ENCODE assay signal across 9 cellular contexts in genomic region chr20:10540636-10541493, GRCh38.
DNase-seq lines count a peak whose midpoint lies in the region; ATAC-seq, FAIRE-seq and TF ChIP-seq lines count a peak whose summit lies in the region.
"Had no signal": no experiment of that assay in that cellular context is flagged by ENCODE, and none has a peak within 500 bp of the region (broad histone marks: within the 10 kb centered on the region; RNA-seq: fewer than 3 reads in every experiment).

No MANE protein-coding gene starts in this region.

- no peaks in the 10 kb centered on the region for H4K20me1 ChIP-seq in GM23338 (replicated peaks; ENCODE audit: insufficient read depth)

- 15 to 33% (median 28%) methylated on average over 4 of the region's 4 CpGs for WGBS in small intestine, 3 donors

- H2AFZ ChIP-seq in GM23338: no peak overlapping the region

- CTCF ChIA-PET in activated CD8-positive, alpha-beta T cell treated with anti-CD3 and anti-CD28 coated beads for 36 hours (lab: Charles Lee): interaction anchor here (0.7 kb wide), 1 partner anchor 34 kb away, joined by 4 read pairs; no protein-coding TSS in a partner anchor

- intact Hi-C loops in dorsolateral prefrontal cortex (cut with DNase I): no loop called here
- intact Hi-C loops in activated CD8-positive, alpha-beta T cell treated with anti-CD3 and anti-CD28 coated beads for 36 hours (cut with micrococcal nuclease): no loop called here

- ATAC-seq in GM23338: no peak; the same call in 2 of the 3 replicates
- ATAC-seq in T-helper 17 cell: peak; percentile 72
- ATAC-seq in activated CD8-positive, alpha-beta T cell treated with anti-CD3 and anti-CD28 coated beads for 36 hours: no peak
- ATAC-seq: K562 had no signal

- H3K4me2 ChIP-seq in GM23338: no peak overlapping the region

- H3K27ac Mint-ChIP-seq in GM23338 (peak overlapping the region; percentile 76), T-helper 17 cell (peak overlapping the region; percentile 92)
- H3K27ac Mint-ChIP-seq in activated CD8-positive, alpha-beta T cell treated with anti-CD3 and anti-CD28 coated beads for 36 hours: no peak overlapping the region

- H3K36me3 ChIP-seq in GM23338 (ENCODE audit: insufficient read depth) (no peaks in the 10 kb centered on the region), small intestine (ENCODE audit: control insufficient read depth in 2 of 2, insufficient read depth in 2 of 2, low read length in 2 of 2) (no peaks in the 10 kb centered on the region)

- no peak overlapping the region for H3K27ac ChIP-seq in GM23338 (ENCODE audit: low read depth)
- H3K27ac ChIP-seq in small intestine (ENCODE audit: low read depth in 1 of 2, low read length in 1 of 2): no peak overlapping the region
- peak overlapping the region in 22 of 59 donors; percentile 2 to 73 (median 26) for H3K27ac ChIP-seq in dorsolateral prefrontal cortex

- 0 out of 2 replicates have a peak, but pooled peaks cover 4% of the 10 kb centered on the region for H3K79me2 ChIP-seq in GM23338 (replicated peaks; ENCODE audit: insufficient read depth)

- no peaks in the 10 kb centered on the region for H3K9me2 ChIP-seq in GM23338 (ENCODE audit: insufficient read depth)

- H3K4me3 Mint-ChIP-seq in GM23338 (no peak overlapping the region), T-helper 17 cell (peak overlapping the region; percentile 80)
- no peak overlapping the region for H3K4me3 Mint-ChIP-seq in activated CD8-positive, alpha-beta T cell treated with anti-CD3 and anti-CD28 coated beads for 36 hours

- no peak for FAIRE-seq in small intestine (lab: Jason Lieb, UNC)
- FAIRE-seq: K562 had no signal

- no peak overlapping the region for H3K4me3 ChIP-seq in GM23338
- no peak overlapping the region for H3K4me3 ChIP-seq in small intestine (ENCODE audit: low read depth in 1 of 2, low read length in 2 of 2)
- peak overlapping the region in 3 of 59 donors; percentile 2 to 12 (median 9) for H3K4me3 ChIP-seq in dorsolateral prefrontal cortex
- H3K4me3 ChIP-seq: K562 had no signal

- H3K27me3 Mint-ChIP-seq in GM23338 (ENCODE audit: insufficient read depth, low read depth, poor library complexity) (peaks cover 1% of the 10 kb centered on the region), T-helper 17 cell (no peaks in the 10 kb centered on the region)
- no peaks in the 10 kb centered on the region for H3K27me3 Mint-ChIP-seq in activated CD8-positive, alpha-beta T cell treated with anti-CD3 and anti-CD28 coated beads for 36 hours

- H3K27me3 ChIP-seq in GM23338 (ENCODE audit: insufficient read depth) (no peaks in the 10 kb centered on the region), small intestine (ENCODE audit: control insufficient read depth in 2 of 2, insufficient read depth in 2 of 2, low read length in 2 of 2) (no peaks in the 10 kb centered on the region), dorsolateral prefrontal cortex (no peaks in the 10 kb centered on the region)

- peaks cover 37% of the 10 kb centered on the region for H3K4me1 Mint-ChIP-seq in GM23338
- H3K4me1 Mint-ChIP-seq in T-helper 17 cell: peaks cover 20% of the 10 kb centered on the region
- H3K4me1 Mint-ChIP-seq in activated CD8-positive, alpha-beta T cell treated with anti-CD3 and anti-CD28 coated beads for 36 hours (ENCODE audit: low read depth): peaks cover 10% of the 10 kb centered on the region

- TF ChIP-seq CTCF in GM23338 (conservative IDR thresholded peaks at IDR 0.05; ENCODE audit: low read depth in 2 of 2) (no peak), dorsolateral prefrontal cortex (IDR thresholded peaks at IDR 0.05 in 54 of 56, conservative IDR thresholded peaks at IDR 0.05 in 2 of 56; ENCODE audit: low read depth in 1 of 56, partially characterized antibody in 56 of 56) (no peak), GM10266 (IDR thresholded peaks at IDR 0.05; ENCODE audit: control insufficient read depth, insufficient read depth, low read depth, missing control alignments) (no peak)
- no peak for TF ChIP-seq CTCF in activated CD8-positive, alpha-beta T cell treated with anti-CD3 and anti-CD28 coated beads for 36 hours (IDR thresholded peaks at IDR 0.05)

- H3K9me3 Mint-ChIP-seq in GM23338: no peaks in the 10 kb centered on the region
- no peaks in the 10 kb centered on the region for H3K9me3 Mint-ChIP-seq in activated CD8-positive, alpha-beta T cell treated with anti-CD3 and anti-CD28 coated beads for 36 hours

- DNase-seq in GM23338 (ENCODE audit: low spot score) (no peak), T-helper 17 cell (no peak), foreskin melanocyte (peak; percentile 80), small intestine (peak; percentile 37), dorsolateral prefrontal cortex (no peak), GM10266 (ENCODE audit: extremely low spot score) (no peak)
- DNase-seq in activated CD8-positive, alpha-beta T cell treated with anti-CD3 and anti-CD28 coated beads for 36 hours: no peak
- DNase-seq in stimulated activated CD4-positive, alpha-beta T cell treated with anti-CD3 and anti-CD28 coated beads, Interleukin-2, amount 100 ng/mL, for 24 hours: no peak

- H3K4me1 ChIP-seq in GM23338 (ENCODE audit: insufficient read depth): peaks cover 22% of the 10 kb centered on the region
- peaks cover 3 to 6% of the 10 kb centered on the region in 2 donors for H3K4me1 ChIP-seq in small intestine (ENCODE audit: control insufficient read depth in 2 of 2, insufficient read depth in 1 of 2, low read depth in 1 of 2, low read length in 1 of 2)

- H3K9me3 ChIP-seq in T-helper 17 cell (ENCODE audit: control insufficient read depth, low read length, poor library complexity, severe bottlenecking) (no peaks in the 10 kb centered on the region), small intestine (ENCODE audit: control insufficient read depth, low read depth) (no peaks in the 10 kb centered on the region)

- no peaks in the 10 kb centered on the region for H3K36me3 Mint-ChIP-seq in GM23338 (ENCODE audit: low read depth)
- no peaks in the 10 kb centered on the region for H3K36me3 Mint-ChIP-seq in T-helper 17 cell (ENCODE audit: low read depth)
- H3K36me3 Mint-ChIP-seq in activated CD8-positive, alpha-beta T cell treated with anti-CD3 and anti-CD28 coated beads for 36 hours (ENCODE audit: low read depth): no peaks in the 10 kb centered on the region

- no peaks in the 10 kb centered on the region for H3F3A ChIP-seq in GM23338 (replicated peaks; ENCODE audit: low read depth)

- POLR2A ChIA-PET in activated CD8-positive, alpha-beta T cell treated with anti-CD3 and anti-CD28 coated beads for 36 hours (lab: Charles Lee): no interaction called here

TF ChIP-seq in GM23338, 12 proteins besides CTCF, POLR2A, EP300 and RAD21 (continues in another document):
- TF ChIP-seq NANOG (IDR thresholded peaks at IDR 0.05; ENCODE audit: borderline replicate concordance): no peak
- TF ChIP-seq REST (IDR thresholded peaks at IDR 0.05; ENCODE audit: unreplicated experiment): no peak
- TF ChIP-seq ZNF331 (CRISPR knock-in tag; IDR thresholded peaks at IDR 0.05; ENCODE audit: low read depth): no peak
- TF ChIP-seq POLR2AphosphoS5 (IDR thresholded peaks at IDR 0.05; ENCODE audit: low read depth): no peak
- no peak for TF ChIP-seq STAT1 (IDR thresholded peaks at IDR 0.05; ENCODE audit: unreplicated experiment)
- TF ChIP-seq EZH2phosphoT487 (IDR thresholded peaks at IDR 0.05; ENCODE audit: unreplicated experiment): no peak

Comparison
In these comparisons a context has a peak if more than half of its experiments do, and no peak if none do; other contexts are left out.
1. DNase-seq: peak in foreskin melanocyte (single experiment) and small intestine (single experiment); none in GM23338 (single experiment), T-helper 17 cell (0 of 3), dorsolateral prefrontal cortex (0 of 10), activated CD8-positive, alpha-beta T cell treated with anti-CD3 and anti-CD28 coated beads for 36 hours (single experiment), stimulated activated CD4-positive, alpha-beta T cell treated with anti-CD3 and anti-CD28 coated beads, Interleukin-2, amount 100 ng/mL, for 24 hours (0 of 2) and GM10266 (single experiment).